Comparison of ENCODE assay signal across 8 cellular contexts in the genomic region with DNA sequence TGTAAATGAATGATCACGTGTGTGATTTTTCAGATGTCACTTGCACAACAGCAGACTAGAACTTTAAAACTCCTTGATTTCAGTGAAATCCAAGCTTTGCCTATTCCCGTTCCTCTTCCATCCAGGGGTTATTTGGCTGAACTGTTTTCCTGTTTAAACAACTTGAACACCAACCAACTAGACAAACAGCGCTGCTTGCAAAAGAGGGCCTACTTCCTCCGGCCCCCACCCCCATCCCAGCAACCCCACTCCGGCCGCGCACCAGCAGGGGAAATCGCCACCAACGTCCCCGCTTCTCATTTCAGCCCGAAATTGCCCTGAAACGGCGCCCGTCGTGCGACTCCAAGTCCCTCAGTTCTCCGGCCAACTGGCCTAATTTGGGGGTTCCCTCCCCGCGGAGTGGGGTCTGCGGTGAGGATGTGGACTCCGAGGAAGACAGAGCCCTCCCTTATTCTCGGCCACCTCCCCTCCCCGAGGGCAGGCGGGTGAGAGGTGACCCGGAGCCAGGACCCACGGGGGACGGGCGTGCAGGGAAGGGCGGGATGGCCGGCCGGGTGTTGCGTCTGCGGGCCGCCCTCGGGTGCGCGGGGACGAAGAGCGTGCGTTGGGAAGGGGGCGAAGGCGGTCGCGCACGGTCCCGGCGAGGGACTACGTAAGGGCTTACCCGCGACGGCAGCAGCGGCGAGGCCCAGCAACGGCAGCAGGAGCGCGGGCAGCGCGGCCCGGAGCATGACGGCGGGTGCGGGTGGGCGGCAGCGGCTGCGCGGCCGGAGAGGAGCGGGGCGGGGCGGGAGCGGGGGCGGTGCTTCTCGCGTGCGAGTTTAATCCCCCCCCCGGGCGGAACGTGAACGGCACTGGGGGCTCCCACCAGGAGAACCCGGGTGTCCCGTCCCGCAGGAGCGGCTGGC. TPM values are rescaled to one million over a fixed set of nuclear protein-coding genes. Genes with fewer than 3 reads are reported as not detected.
A peak's percentile ranks its signal among the peaks of the same experiment; 100 is the strongest.
DNase-seq lines count a peak whose midpoint lies in the region; ATAC-seq and TF ChIP-seq lines count a peak whose summit lies in the region.

A gene with protein sequence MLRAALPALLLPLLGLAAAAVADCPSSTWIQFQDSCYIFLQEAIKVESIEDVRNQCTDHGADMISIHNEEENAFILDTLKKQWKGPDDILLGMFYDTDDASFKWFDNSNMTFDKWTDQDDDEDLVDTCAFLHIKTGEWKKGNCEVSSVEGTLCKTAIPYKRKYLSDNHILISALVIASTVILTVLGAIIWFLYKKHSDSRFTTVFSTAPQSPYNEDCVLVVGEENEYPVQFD (minus strand): TSS at position 741 of the 908 bp plus-strand sequence. CDS start 10 bp downstream, at position 731.

- H3K36me3 ChIP-seq in BJ (ENCODE audit: control insufficient read depth, insufficient read depth, low read length) (no peaks in the 10 kb centered on the region), skeletal muscle satellite cell (ENCODE audit: insufficient read depth, low read length) (no peaks in the 10 kb centered on the region)

- H3K27me3 Mint-ChIP-seq in MCF 10A (ENCODE audit: insufficient read depth, unreplicated experiment): peaks cover 47% of the 10 kb centered on the region

- ATAC-seq in GM18909 (IDR thresholded peaks at IDR 0.05; ENCODE audit: poor library complexity, unreplicated experiment): peak; percentile 73
- ATAC-seq in HG03280 (IDR thresholded peaks at IDR 0.05; ENCODE audit: unreplicated experiment): peak; percentile 69

- intact Hi-C loops in MCF 10A (cut with micrococcal nuclease): no loop called here

- H3K4me3 Mint-ChIP-seq in MCF 10A (ENCODE audit: unreplicated experiment): peak within 1 kb of the TSS; percentile 65

- no peak within 1 kb of the TSS for H3K27ac Mint-ChIP-seq in MCF 10A (ENCODE audit: low read depth, unreplicated experiment)

- peaks cover 7% of the 10 kb centered on the region for H3K36me3 Mint-ChIP-seq in MCF 10A (ENCODE audit: insufficient read depth, unreplicated experiment)

- no TSS peak for BruUV-seq in MCF 10A (replicated peaks; lab: Mats Ljungman, UMichigan)

- H3K4me3 ChIP-seq in BJ (ENCODE audit: low read depth, low read length) (peak within 1 kb of the TSS; percentile 66), skeletal muscle satellite cell (ENCODE audit: low read length) (peak within 1 kb of the TSS; percentile 89)

- H3K27me3 ChIP-seq in BJ (ENCODE audit: control insufficient read depth, insufficient read depth, low read length): no peaks in the 10 kb centered on the region; the same call in 1 of the 2 replicates
- peaks cover 8% of the 10 kb centered on the region for H3K27me3 ChIP-seq in skeletal muscle satellite cell (ENCODE audit: control insufficient read depth, insufficient read depth, low read length)

- H3K9ac ChIP-seq in skeletal muscle satellite cell (ENCODE audit: low read depth, low read length): peak within 1 kb of the TSS; percentile 83

- POLR2A ChIA-PET in BJ (lab: Charles Lee): no interaction called here
- POLR2A ChIA-PET in MCF 10A (lab: Yijun Ruan, JAX): no interaction called here

- peak within 1 kb of the TSS; percentile 94 for H3K4me2 ChIP-seq in skeletal muscle satellite cell (ENCODE audit: low read length)

- H3K4me1 ChIP-seq in skeletal muscle satellite cell (ENCODE audit: control insufficient read depth, insufficient read depth, low read length): peaks cover 19% of the 10 kb centered on the region

- DNase-seq in BJ (ENCODE audit: low read depth): no peak
- DNase-seq in T-helper 2 cell: peak in 3 of 5 experiments; percentile 4 to 41 (median 12)
- DNase-seq in MCF 10A (ENCODE audit: unreplicated experiment): no peak
- peak; percentile 83 for DNase-seq in iPS-NIHi11 (ENCODE audit: low spot score)
- no peak for DNase-seq in RPMI8226

- CTCF ChIA-PET in BJ (lab: Yijun Ruan, JAX): interaction anchor here (0.7 to 1.1 kb wide), 2 partner anchors 9 to 1197 kb away, joined by 3 to 4 read pairs; no protein-coding TSS in a partner anchor
- CTCF ChIA-PET in MCF 10A (lab: Yijun Ruan, JAX): interaction anchor here (0.7 kb wide), 1 partner anchor 279 kb away, joined by 5 read pairs; no protein-coding TSS in a partner anchor

- H3K9me3 Mint-ChIP-seq in MCF 10A (ENCODE audit: unreplicated experiment): no peaks in the 10 kb centered on the region

- TF ChIP-seq CTCF in BJ (IDR thresholded peaks at IDR 0.05; ENCODE audit: insufficient read depth, low read depth, low read length) (no peak), MCF 10A (IDR thresholded peaks at IDR 0.05; ENCODE audit: unreplicated experiment) (no peak)

- H3K4me1 Mint-ChIP-seq in MCF 10A (ENCODE audit: insufficient read depth, unreplicated experiment): no peaks in the 10 kb centered on the region

- H3K9me3 ChIP-seq in skeletal muscle satellite cell (replicated peaks; ENCODE audit: low read length): no peaks in the 10 kb centered on the region

RNA-seq across cellular contexts. Expression of the gene that starts here (rescaled TPM):
- 4.0 and 7.8 TPM in 2 replicates for polyA plus RNA-seq in BJ (2011; rRNA removed)
- polyA minus RNA-seq in BJ (2011; rRNA and poly(A)+ RNA removed): 2.2 TPM in 2 replicates
- 0.12 and 0.21 TPM in 2 replicates for total RNA-seq in MCF 10A (2022)
- 3.3 and 4.8 TPM in 2 replicates for total RNA-seq in skeletal muscle satellite cell (2012; rRNA removed)

Comparison
In these comparisons a context has a peak if more than half of its experiments do, and no peak if none do; other contexts are left out.
1. DNase-seq: peak in T-helper 2 cell (3 of 5) and iPS-NIHi11 (single experiment); none in BJ (single experiment), MCF 10A (single experiment) and RPMI8226 (single experiment).